ENCODE assay signal across 6 cellular contexts in genomic region chr12:110758922-110759321, GRCh38.
"Had no signal": no experiment of that assay in that cellular context is flagged by ENCODE, and none has a peak within 500 bp of the region (broad histone marks: within the 10 kb centered on the region; RNA-seq: fewer than 3 reads in every experiment).

No MANE protein-coding gene starts in this region.

- H3K4me3 Mint-ChIP-seq: GM23338, H9 had no signal

- H3K27ac Mint-ChIP-seq: GM23338, H9 had no signal

- DNase-seq: H9, HCEC 1CT, IMR-90, KG1 had no signal

- ATAC-seq: GM23338, K562 had no signal

- H3K4me1 Mint-ChIP-seq: GM23338 had no signal

- H3K9me3 Mint-ChIP-seq: GM23338, H9 had no signal

- H3K4me3 ChIP-seq: GM23338, K562 had no signal
